ENCODE assay signal across 15 cellular contexts in genomic region chr5:139662617-139663016, GRCh38. TPM values are rescaled to one million over a fixed set of nuclear protein-coding genes. Genes with fewer than 3 reads are reported as not detected.
DNase-seq lines count a peak whose midpoint lies in the region; TF ChIP-seq lines count a peak whose summit lies in the region.
"Had no signal": no experiment of that assay in that cellular context is flagged by ENCODE, and none has a peak within 500 bp of the region (broad histone marks: within the 10 kb centered on the region; RNA-seq: fewer than 3 reads in every experiment).

No MANE protein-coding gene starts in this region.

- H3K9ac ChIP-seq in adipocyte (ENCODE audit: low read length) = peak overlapping the region; percentile 77
- H3K9ac ChIP-seq in muscle layer of colon (ENCODE audit: low read length) = no peak overlapping the region

- H3K27ac ChIP-seq in muscle layer of colon (ENCODE audit: low read depth, low read length) (peak overlapping the region; percentile 84), thyroid gland (peak overlapping the region in 2 of 3 donors; percentile 95 to 99)
- H3K27ac ChIP-seq: 22Rv1, SK-N-MC had no signal

- H3K4me1 ChIP-seq in adipocyte (ENCODE audit: control insufficient read depth, insufficient read depth, low read length) (peaks cover 67% of the 10 kb centered on the region), muscle layer of colon (ENCODE audit: insufficient read depth, low read length) (peaks cover 51% of the 10 kb centered on the region), thyroid gland (peaks cover 86 to 97% of the 10 kb centered on the region in 2 donors)

- TF ChIP-seq CTCF in thyroid gland (IDR thresholded peaks at IDR 0.05) = no peak

- H3K27me3 ChIP-seq in adipocyte (replicated peaks; ENCODE audit: control insufficient read depth, insufficient read depth, low read length) = no peaks in the 10 kb centered on the region
- no peaks in the 10 kb centered on the region for H3K27me3 ChIP-seq in muscle layer of colon (ENCODE audit: control insufficient read depth in 1 of 2, insufficient read depth in 2 of 2, low read length in 2 of 2)
- H3K27me3 ChIP-seq in thyroid gland = no peaks in the 10 kb centered on the region

- H3K36me3 ChIP-seq in adipocyte (ENCODE audit: control insufficient read depth, insufficient read depth, low read length, severe bottlenecking) (no peaks in the 10 kb centered on the region), muscle layer of colon (ENCODE audit: insufficient read depth, low read length) (no peaks in the 10 kb centered on the region), thyroid gland (no peaks in the 10 kb centered on the region)

- 65 to 73% methylated on average over 7 to 9 of the region's 9 CpGs for WGBS in thyroid gland, 2 donors

- H3K9me3 ChIP-seq in adipocyte (ENCODE audit: control insufficient read depth, low read length) (no peaks in the 10 kb centered on the region), muscle layer of colon (ENCODE audit: low read length) (no peaks in the 10 kb centered on the region), thyroid gland (no peaks in the 10 kb centered on the region)

- intact Hi-C loops in thyroid gland (cut with DNase I) = no loop called here

- DNase-seq in DMS53 (lab: John Stamatoyannopoulos, UW) (peak; percentile 61), DMS53 treated with DMSO at 0.1 percent for 48 hours (lab: John Stamatoyannopoulos, UW; ENCODE audit: unreplicated experiment) (no peak), adipocyte (ENCODE audit: low read depth) (no peak), thyroid gland (peak; percentile 45 to 52), DMS 273 treated with DMSO at 0.1 percent for 48 hours (lab: John Stamatoyannopoulos, UW) (no peak), midbrain (lab: John Stamatoyannopoulos, UW) (no peak), ureter (ENCODE audit: low spot score) (no peak)
- DNase-seq: activated effector memory CD4-positive, alpha-beta T cell treated with Interleukin-2 at 50 U/mL for 16 hours; DMS153; NCI-H1417; NCI-H774 had no signal

- TF ChIP-seq POLR2A in thyroid gland (IDR thresholded peaks at IDR 0.05) = no peak

- H3K4me3 ChIP-seq in adipocyte (ENCODE audit: low read length) = no peak overlapping the region
- H3K4me3 ChIP-seq in muscle layer of colon (ENCODE audit: low read depth in 1 of 2, low read length in 2 of 2) = no peak overlapping the region
- H3K4me3 ChIP-seq in thyroid gland (replicated peaks in 1 of 3) = no peak overlapping the region
- H3K4me3 ChIP-seq: lung, SK-N-MC had no signal

RNA-seq across cellular contexts. Expression of gene CXXC5, which starts 14.5 kb away (rescaled TPM):
- total RNA-seq in thyroid gland = 10 to 100 TPM; 52.3 to 81.8 (median 62.6) TPM
- 28.7 TPM for total RNA-seq in ureter

Comparison
In these comparisons a context has a peak if more than half of its experiments do, and no peak if none do; other contexts are left out.
1. DNase-seq: peak in DMS53 (single experiment) and thyroid gland (2 of 2); none in DMS53 treated with DMSO at 0.1 percent for 48 hours (single experiment), adipocyte (single experiment), DMS 273 treated with DMSO at 0.1 percent for 48 hours (single experiment), midbrain (single experiment) and ureter (single experiment).